10 cellular contexts compared by ENCODE assay signal in genomic region chr14:53929871-53930685, GRCh38. TPM values are rescaled to one million over a fixed set of nuclear protein-coding genes. Genes with fewer than 3 reads are reported as not detected.
A peak's percentile ranks its signal among the peaks of the same experiment; 100 is the strongest.
DNase-seq lines count a peak whose midpoint lies in the region; ATAC-seq, FAIRE-seq and TF ChIP-seq lines count a peak whose summit lies in the region.
"Had no signal": no experiment of that assay in that cellular context is flagged by ENCODE, and none has a peak within 500 bp of the region (broad histone marks: within the 10 kb centered on the region; RNA-seq: fewer than 3 reads in every experiment).

No MANE protein-coding gene starts in this region.

- H3K9me3 ChIP-seq in astrocyte (ENCODE audit: insufficient read depth, low read depth, low read length) (no peaks in the 10 kb centered on the region), vagina (no peaks in the 10 kb centered on the region)

- H3K4me1 Mint-ChIP-seq in astrocyte (ENCODE audit: low read depth, unreplicated experiment) (peaks cover 21% of the 10 kb centered on the region), nephron progenitor cell (peaks cover 40% of the 10 kb centered on the region)

- TF ChIP-seq CTCF in astrocyte (IDR thresholded peaks at IDR 0.05; ENCODE audit: insufficient read depth, low read depth, low read length) (peak; percentile 28), nephron progenitor cell (IDR thresholded peaks at IDR 0.05) (peak; percentile 56), vagina (IDR thresholded peaks at IDR 0.05) (no peak)

- H3K27ac ChIP-seq in astrocyte (ENCODE audit: low read depth, low read length) (no peak overlapping the region), vagina (no peak overlapping the region)

- H3K4me1 ChIP-seq in astrocyte (ENCODE audit: insufficient read depth, low read length): peaks cover 12% of the 10 kb centered on the region
- peaks cover 6% of the 10 kb centered on the region for H3K4me1 ChIP-seq in vagina

- H3K4me2 ChIP-seq in astrocyte (ENCODE audit: low read length): no peak overlapping the region

- H3K36me3 ChIP-seq in astrocyte (ENCODE audit: insufficient read depth, low read length) (no peaks in the 10 kb centered on the region), vagina (no peaks in the 10 kb centered on the region)

- no peaks in the 10 kb centered on the region for H3K79me2 ChIP-seq in astrocyte (ENCODE audit: insufficient read depth, low read length)

- H3K9ac ChIP-seq in astrocyte (ENCODE audit: low read length): no peak overlapping the region

- H3K27ac Mint-ChIP-seq in astrocyte (ENCODE audit: unreplicated experiment): no peak overlapping the region
- no peak overlapping the region for H3K27ac Mint-ChIP-seq in nephron progenitor cell

- H3K27me3 ChIP-seq in astrocyte (ENCODE audit: insufficient read depth, low read length): no peaks in the 10 kb centered on the region
- no peaks in the 10 kb centered on the region for H3K27me3 ChIP-seq in vagina

- intact Hi-C loops in vagina (cut with DNase I): no loop called here

- H3K4me3 ChIP-seq in astrocyte (ENCODE audit: insufficient read depth, low read depth, low read length) (no peak overlapping the region), vagina (no peak overlapping the region)

- peak; percentile 4 for DNase-seq in NCI-H2171 treated with DMSO at 0.1 percent for 48 hours (lab: John Stamatoyannopoulos, UW)
- DNase-seq in NCI-H2171 (lab: John Stamatoyannopoulos, UW): no peak
- DNase-seq in LoVo (ENCODE audit: low spot score): peak; percentile 71
- DNase-seq in astrocyte (ENCODE audit: low read depth): no peak
- DNase-seq in nephron progenitor cell: peak; percentile 35
- DNase-seq in vagina (ENCODE audit: extremely low spot score in 2 of 2): no peak
- DNase-seq in NCI-H1048 (lab: John Stamatoyannopoulos, UW): no peak
- DNase-seq: AML-193 had no signal

- H3K36me3 Mint-ChIP-seq in astrocyte (ENCODE audit: low read depth, unreplicated experiment): no peaks in the 10 kb centered on the region
- no peaks in the 10 kb centered on the region for H3K36me3 Mint-ChIP-seq in nephron progenitor cell (ENCODE audit: low read depth)

- no peak for ATAC-seq in GM21825 (IDR thresholded peaks at IDR 0.05; ENCODE audit: unreplicated experiment)

- no peak overlapping the region for H2AFZ ChIP-seq in astrocyte (ENCODE audit: low read depth, low read length)

- no peak for FAIRE-seq in astrocyte (lab: Jason Lieb, UNC)

- H3K27me3 Mint-ChIP-seq in astrocyte (ENCODE audit: low read depth, unreplicated experiment) (no peaks in the 10 kb centered on the region), nephron progenitor cell (ENCODE audit: low read depth, poor library complexity) (peaks cover 3% of the 10 kb centered on the region)

- TF ChIP-seq POLR2A in vagina (IDR thresholded peaks at IDR 0.05): no peak

- H3K4me3 Mint-ChIP-seq in astrocyte (ENCODE audit: unreplicated experiment) (no peak overlapping the region), nephron progenitor cell (no peak overlapping the region)

- no peaks in the 10 kb centered on the region for H4K20me1 ChIP-seq in astrocyte (ENCODE audit: insufficient read depth, low read length)

- no peaks in the 10 kb centered on the region for H3K9me3 Mint-ChIP-seq in astrocyte (ENCODE audit: unreplicated experiment)
- no peaks in the 10 kb centered on the region for H3K9me3 Mint-ChIP-seq in nephron progenitor cell

RNA-seq across cellular contexts. Expression of gene BMP4, which starts 26.5 kb away (rescaled TPM):
- total RNA-seq in astrocyte (19.9 and 27.2 TPM in 2 replicates), vagina (31.4 TPM)
- total RNA-seq: mononuclear cell had no signal

Comparison
In these comparisons a context has a peak if more than half of its experiments do, and no peak if none do; other contexts are left out.
1. DNase-seq: peak in NCI-H2171 treated with DMSO at 0.1 percent for 48 hours (single experiment), LoVo (single experiment) and nephron progenitor cell (single experiment); none in NCI-H2171 (single experiment), astrocyte (single experiment), vagina (0 of 2) and NCI-H1048 (single experiment).
2. CTCF ChIP-seq: peak in astrocyte (single experiment) and nephron progenitor cell (single experiment); none in vagina (0 of 3).